ENCODE assay signal across 16 cellular contexts in genomic region chr9:121262450-121262849, GRCh38.
"Had no signal": no experiment of that assay in that cellular context is flagged by ENCODE, and none has a peak within 500 bp of the region (broad histone marks: within the 10 kb centered on the region; RNA-seq: fewer than 3 reads in every experiment).

No MANE protein-coding gene starts in this region.

- H3K27me3 Mint-ChIP-seq: effector memory CD8-positive, alpha-beta T cell had no signal

- H3K79me2 ChIP-seq: hepatocyte had no signal

- H3K9me3 Mint-ChIP-seq: activated T-helper 1 cell treated with anti-CD3 and anti-CD28 coated beads, Interleukin-12 subunit alpha, Interleukin-12 subunit beta, Interleukin-2, Interleukin-4 antibody, amounts not matched to agents 30 ng/mL and 10 ng/mL and 1 ng/mL, durations not matched to agents 14 hours and 24 hours and 36 hours; dendritic cell treated with granulocyte-macrophage colony-stimulating factor and Interleukin-4, amounts not matched to agents 40 ng/mL and 50 ng/mL, for 4 days; effector memory CD8-positive, alpha-beta T cell; natural killer cell had no signal

- H3K4me1 ChIP-seq: pancreas had no signal

- H3K36me3 Mint-ChIP-seq: natural killer cell had no signal

- H3K27ac ChIP-seq: cardiac muscle cell, hepatocyte, pancreas, testis had no signal

- H3K4me3 Mint-ChIP-seq: activated naive CD8-positive, alpha-beta T cell; activated T-helper 1 cell treated with anti-CD3 and anti-CD28 coated beads, Interleukin-12 subunit alpha, Interleukin-12 subunit beta, Interleukin-2, Interleukin-4 antibody, amounts not matched to agents 30 ng/mL and 10 ng/mL and 1 ng/mL, durations not matched to agents 14 hours and 24 hours and 36 hours; dendritic cell treated with granulocyte-macrophage colony-stimulating factor and Interleukin-4, amounts not matched to agents 40 ng/mL and 50 ng/mL, for 4 days; effector memory CD8-positive, alpha-beta T cell; natural killer cell had no signal

- DNase-seq: activated CD4-positive, alpha-beta T cell treated with anti-CD3 and anti-CD28 coated beads, Interleukin-2, amount 50 U/mL, for 4 hours; amniotic stem cell; effector memory CD8-positive, alpha-beta T cell; left cardiac atrium; mesendoderm; natural killer cell; pancreas; retina; stimulated activated CD4-positive, alpha-beta T cell treated with anti-CD3 and anti-CD28 coated beads, Interleukin-2, amount 100 ng/mL, for 24 hours; stimulated activated naive CD8-positive, alpha-beta T cell treated with anti-CD3 and anti-CD28 coated beads, Interleukin-15, Interleukin-2, amounts not matched to agents 100 U/mL and 50 U/mL, for 24 hours; testis had no signal

- H3K27me3 ChIP-seq: cardiac muscle cell, hepatocyte, pancreas, testis had no signal

- H3K36me3 ChIP-seq: cardiac muscle cell, pancreas had no signal

- ATAC-seq: effector memory CD8-positive, alpha-beta T cell; left cardiac atrium; natural killer cell; pancreas; stimulated activated naive CD8-positive, alpha-beta T cell treated with anti-CD3 and anti-CD28 coated beads, Interleukin-15, Interleukin-2, amounts not matched to agents 100 U/mL and 50 U/mL, for 24 hours had no signal

- H2AFZ ChIP-seq: hepatocyte had no signal

- H3K9me3 ChIP-seq: pancreas, testis had no signal

- H3K4me3 ChIP-seq: cardiac muscle cell, hepatocyte, pancreas, testis had no signal

- H3K27ac Mint-ChIP-seq: activated naive CD8-positive, alpha-beta T cell; activated T-helper 1 cell treated with anti-CD3 and anti-CD28 coated beads, Interleukin-12 subunit alpha, Interleukin-12 subunit beta, Interleukin-2, Interleukin-4 antibody, amounts not matched to agents 30 ng/mL and 10 ng/mL and 1 ng/mL, durations not matched to agents 14 hours and 24 hours and 36 hours; effector memory CD8-positive, alpha-beta T cell; natural killer cell had no signal

- H3K4me2 ChIP-seq: hepatocyte had no signal
